21 cellular contexts compared by ENCODE assay signal in genomic region chr1:167659876-167660275, GRCh38. TPM values are rescaled to one million over a fixed set of nuclear protein-coding genes. Genes with fewer than 3 reads are reported as not detected.
DNase-seq lines count a peak whose midpoint lies in the region; ATAC-seq and TF ChIP-seq lines count a peak whose summit lies in the region.
"Had no signal": no experiment of that assay in that cellular context is flagged by ENCODE, and none has a peak within 500 bp of the region (broad histone marks: within the 10 kb centered on the region; RNA-seq: fewer than 3 reads in every experiment).

No MANE protein-coding gene starts in this region.

- DNase-seq in activated naive CD4-positive, alpha-beta T cell treated with anti-CD3 and anti-CD28 coated beads, Interleukin-2, amount 50 U/mL, for 72 hours (ENCODE audit: low spot score in 2 of 2) = no peak
- DNase-seq in activated naive CD4-positive, alpha-beta T cell treated with anti-CD3 and anti-CD28 coated beads, Interleukin-2, amount 50 U/mL, for 16 hours = no peak
- no peak for DNase-seq in RWPE1 (ENCODE audit: low spot score)
- no peak for DNase-seq in immature natural killer cell
- DNase-seq in stimulated activated effector memory CD8-positive, alpha-beta T cell treated with anti-CD3 and anti-CD28 coated beads, Interleukin-12 subunit alpha, Interleukin-12 subunit beta, amount 100 ng/mL, for 72 hours (ENCODE audit: low spot score in 2 of 2) = no peak
- no peak for DNase-seq in ecto neural progenitor cell (ENCODE audit: low spot score)
- DNase-seq: activated CD4-positive, alpha-beta T cell treated with anti-CD3 and anti-CD28 coated beads, Interleukin-2, amount 50 U/mL, for 48 hours; central memory CD4-positive, alpha-beta T cell; DMS 273 treated with DMSO at 0.1 percent for 48 hours; GM23248; kidney glomerular epithelial cell; NCI-H1694; NCI-H446 treated with DMSO at 0.1 percent for 48 hours; retina; SIG-M5; T1000; tibial artery had no signal

- H3K9me3 Mint-ChIP-seq in activated naive CD4-positive, alpha-beta T cell treated with anti-CD3 and anti-CD28 coated beads, Interleukin-2, amount 50 U/mL, for 72 hours = no peaks in the 10 kb centered on the region
- H3K9me3 Mint-ChIP-seq in immature natural killer cell = no peaks in the 10 kb centered on the region
- H3K9me3 Mint-ChIP-seq in stimulated activated effector memory CD8-positive, alpha-beta T cell treated with anti-CD3 and anti-CD28 coated beads, Interleukin-12 subunit alpha, Interleukin-12 subunit beta, amount 100 ng/mL, for 72 hours = no peaks in the 10 kb centered on the region
- H3K9me3 Mint-ChIP-seq: nephron had no signal

- H3K4me3 Mint-ChIP-seq in immature natural killer cell = peak overlapping the region in 3 of 5 donors; percentile 15 to 34 (median 20)
- no peak overlapping the region for H3K4me3 Mint-ChIP-seq in stimulated activated effector memory CD8-positive, alpha-beta T cell treated with anti-CD3 and anti-CD28 coated beads, Interleukin-12 subunit alpha, Interleukin-12 subunit beta, amount 100 ng/mL, for 72 hours
- H3K4me3 Mint-ChIP-seq: nephron had no signal

- peak overlapping the region; percentile 26 to 78 for H3K27ac Mint-ChIP-seq in activated naive CD4-positive, alpha-beta T cell treated with anti-CD3 and anti-CD28 coated beads, Interleukin-2, amount 50 U/mL, for 72 hours
- peak overlapping the region; percentile 67 to 88 (median 72) for H3K27ac Mint-ChIP-seq in immature natural killer cell
- peak overlapping the region; percentile 87 for H3K27ac Mint-ChIP-seq in stimulated activated effector memory CD8-positive, alpha-beta T cell treated with anti-CD3 and anti-CD28 coated beads, Interleukin-12 subunit alpha, Interleukin-12 subunit beta, amount 100 ng/mL, for 72 hours

- peaks cover 0 to 96% of the 10 kb centered on the region in 2 donors for H3K4me1 Mint-ChIP-seq in immature natural killer cell
- peaks cover 79% of the 10 kb centered on the region for H3K4me1 Mint-ChIP-seq in stimulated activated effector memory CD8-positive, alpha-beta T cell treated with anti-CD3 and anti-CD28 coated beads, Interleukin-12 subunit alpha, Interleukin-12 subunit beta, amount 100 ng/mL, for 72 hours

- H3K36me3 Mint-ChIP-seq in activated naive CD4-positive, alpha-beta T cell treated with anti-CD3 and anti-CD28 coated beads, Interleukin-2, amount 50 U/mL, for 72 hours = peaks cover 0 to 30% of the 10 kb centered on the region in 2 donors
- peaks cover 0 to 5% (median 0%) of the 10 kb centered on the region in 3 donors for H3K36me3 Mint-ChIP-seq in immature natural killer cell
- H3K36me3 Mint-ChIP-seq in stimulated activated effector memory CD8-positive, alpha-beta T cell treated with anti-CD3 and anti-CD28 coated beads, Interleukin-12 subunit alpha, Interleukin-12 subunit beta, amount 100 ng/mL, for 72 hours = peaks cover 74% of the 10 kb centered on the region

- ATAC-seq in activated naive CD4-positive, alpha-beta T cell treated with anti-CD3 and anti-CD28 coated beads, Interleukin-2, amount 50 U/mL, for 72 hours = no peak
- ATAC-seq in stimulated activated effector memory CD8-positive, alpha-beta T cell treated with anti-CD3 and anti-CD28 coated beads, Interleukin-12 subunit alpha, Interleukin-12 subunit beta, amount 100 ng/mL, for 72 hours = no peak
- no peak for ATAC-seq in HG02588 (IDR thresholded peaks at IDR 0.05; ENCODE audit: unreplicated experiment)
- ATAC-seq in GM21786 (IDR thresholded peaks at IDR 0.05; ENCODE audit: unreplicated experiment) = no peak

- POLR2A ChIA-PET in RWPE1 (lab: Yijun Ruan, JAX; ENCODE audit: low non-redundant PET) = no interaction called here

- no peak for TF ChIP-seq CTCF in RWPE1 (conservative IDR thresholded peaks at IDR 0.05; ENCODE audit: low read depth)

- H3K27ac ChIP-seq in RWPE1 = peak overlapping the region; percentile 11; the same call in 1 of the 2 replicates
- H3K27ac ChIP-seq: GM23248 had no signal

- no peaks in the 10 kb centered on the region for H3K27me3 Mint-ChIP-seq in immature natural killer cell (ENCODE audit: low read depth in 3 of 3)

- CTCF ChIA-PET in RWPE1 (lab: Yijun Ruan, JAX) = no interaction called here

RNA-seq across cellular contexts. Expression of gene RCSD1, which starts 29.8 kb away (rescaled TPM):
- total RNA-seq in activated naive CD4-positive, alpha-beta T cell treated with anti-CD3 and anti-CD28 coated beads, Interleukin-2, amount 50 U/mL, for 72 hours = 10 to 100 TPM; 28.2 to 65.6 TPM
- 100 to 1,000 TPM in 2 of 3 donors, 10 to 100 TPM in 1; 96.2 to 179 (median 129) TPM for polyA plus RNA-seq in immature natural killer cell
- total RNA-seq: HT1080 had no signal
